Comparison of ENCODE assay signal across 7 cellular contexts in the genomic region with DNA sequence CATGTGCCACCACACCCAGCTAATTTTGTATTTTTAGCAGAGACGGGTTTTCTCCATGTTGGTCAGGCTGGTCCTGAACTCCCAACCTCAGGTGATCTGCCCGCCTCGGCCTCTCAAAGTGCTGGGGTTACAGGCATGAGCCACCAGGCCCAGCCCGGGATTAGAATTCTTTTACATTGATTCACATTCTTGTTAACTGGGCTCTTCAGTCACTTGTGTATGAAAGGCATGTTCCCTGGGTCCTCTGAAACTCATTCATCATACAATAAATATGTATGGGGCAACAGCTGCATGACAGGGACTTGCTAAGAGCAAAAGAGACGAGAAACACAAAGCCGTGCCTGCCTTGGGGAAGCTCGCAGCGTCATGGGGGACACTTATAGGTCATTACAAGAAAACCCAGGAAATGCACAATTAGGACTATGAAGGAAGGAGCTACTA. TPM values are rescaled to one million over a fixed set of nuclear protein-coding genes. Genes with fewer than 3 reads are reported as not detected.
DNase-seq lines count a peak whose midpoint lies in the region; TF ChIP-seq lines count a peak whose summit lies in the region.
"Not testable (repeated sequence)": the region's sequence is repeated elsewhere in the genome, so short reads cannot be mapped to it uniquely, and the experiment has no call there.

No MANE protein-coding gene starts in this region.

- H3K27ac Mint-ChIP-seq in nephron: peak overlapping the region; percentile 44 to 75 (median 46)

- not testable (repeated sequence) for TF ChIP-seq CTCF in VCaP (conservative IDR thresholded peaks at IDR 0.05); cardiac fibroblast (IDR thresholded peaks at IDR 0.05; ENCODE audit: low read depth, low read length); fibroblast of pulmonary artery (IDR thresholded peaks at IDR 0.05; ENCODE audit: low read length, missing control alignments); hepatocyte (IDR thresholded peaks at IDR 0.05; ENCODE audit: poor library complexity); nephron (IDR thresholded peaks at IDR 0.05; ENCODE audit: unreplicated experiment in 3 of 3); smooth muscle cell (IDR thresholded peaks at IDR 0.05; ENCODE audit: borderline replicate concordance, insufficient read depth, poor library complexity, severe bottlenecking)

- H3K4me2 ChIP-seq in GM23248 (ENCODE audit: unreplicated experiment); hepatocyte; smooth muscle cell: not testable (repeated sequence)

- not testable (repeated sequence) for H4K20me1 ChIP-seq in GM23248 (ENCODE audit: insufficient read depth); hepatocyte (ENCODE audit: insufficient read depth, poor library complexity, severe bottlenecking); smooth muscle cell (ENCODE audit: low read depth)

- not testable (repeated sequence) for H3K9me3 ChIP-seq in GM23248 (ENCODE audit: low read depth); hepatocyte (ENCODE audit: low read depth); smooth muscle cell (replicated peaks; ENCODE audit: low read depth)

- H3K4me3 ChIP-seq in GM23248; cardiac fibroblast (replicated peaks in 1 of 2; ENCODE audit: low read depth in 2 of 2, low read length in 2 of 2); fibroblast of pulmonary artery (replicated peaks; ENCODE audit: low read depth, low read length); hepatocyte; smooth muscle cell: not testable (repeated sequence)

- not testable (repeated sequence) for H3K4me1 ChIP-seq in GM23248 (ENCODE audit: insufficient read depth); smooth muscle cell (ENCODE audit: low read depth)
- peaks cover 29% of the 10 kb centered on the region for H3K4me1 ChIP-seq in hepatocyte (ENCODE audit: insufficient read depth)

- not testable (repeated sequence) for H3K36me3 ChIP-seq in GM23248 (ENCODE audit: low read depth); hepatocyte (replicated peaks; ENCODE audit: insufficient read depth, low read depth); smooth muscle cell (ENCODE audit: low read depth)

- H3K4me3 Mint-ChIP-seq in nephron: not testable (repeated sequence)

- not testable (repeated sequence) for H3K9me2 ChIP-seq in GM23248 (ENCODE audit: insufficient read depth); hepatocyte (replicated peaks; ENCODE audit: insufficient read depth)

- H3K27ac ChIP-seq in GM23248: not testable (repeated sequence)
- H3K27ac ChIP-seq in VCaP (peak overlapping the region; percentile 92), hepatocyte (peak overlapping the region; percentile 20), smooth muscle cell (ENCODE audit: low read depth) (peak overlapping the region; percentile 65)

- H3F3A ChIP-seq in GM23248 (ENCODE audit: insufficient read depth): not testable (repeated sequence)
- peaks cover 14% of the 10 kb centered on the region for H3F3A ChIP-seq in smooth muscle cell (ENCODE audit: low read depth)

- not testable (repeated sequence) for H3K79me2 ChIP-seq in GM23248 (ENCODE audit: insufficient read depth); hepatocyte; smooth muscle cell (ENCODE audit: low read depth)

- H3K9ac ChIP-seq in GM23248; smooth muscle cell (ENCODE audit: low read depth): not testable (repeated sequence)

- not testable (repeated sequence) for H3K36me3 Mint-ChIP-seq in nephron (ENCODE audit: low read depth)

- not testable (repeated sequence) for H2AFZ ChIP-seq in GM23248; hepatocyte; smooth muscle cell (ENCODE audit: low read depth)

- peaks cover 79% of the 10 kb centered on the region for H3K4me1 Mint-ChIP-seq in nephron

- not testable (repeated sequence) for H3K9me3 Mint-ChIP-seq in nephron

- DNase-seq in GM23248 (peak; percentile 50), cardiac fibroblast (ENCODE audit: low read depth in 2 of 2) (peak; percentile 33 to 89), fibroblast of pulmonary artery (ENCODE audit: low read depth) (peak; percentile 54)
- DNase-seq in hepatocyte (ENCODE audit: low spot score); smooth muscle cell (lab: John Stamatoyannopoulos, UW; ENCODE audit: unreplicated experiment): not testable (repeated sequence)

- in situ Hi-C loops in GM23248 (cut with MboI): loop anchor here (25.0 kb wide), 1 partner anchor 190 kb away; a partner anchor contains a TSS

- WGBS in GM23248 (ENCODE audit: low coverage in 1 of 2, low lambda C conversion rate in 2 of 2, missing lambda C conversion rate in 2 of 2), 2 experiments: 78% methylated on average over 8 of the region's 8 CpGs
- 83% methylated on average over 8 of the region's 8 CpGs for WGBS in hepatocyte (ENCODE audit: low lambda C conversion rate, missing lambda C conversion rate)
- WGBS in smooth muscle cell (ENCODE audit: low lambda C conversion rate): 32% methylated on average over 8 of the region's 8 CpGs

- H3K27me3 Mint-ChIP-seq in nephron (ENCODE audit: low read depth): peaks cover 42% of the 10 kb centered on the region

- H3K27me3 ChIP-seq in GM23248 (replicated peaks; ENCODE audit: insufficient read depth); hepatocyte; smooth muscle cell (ENCODE audit: low read depth): not testable (repeated sequence)

RNA-seq across cellular contexts. Expression of a gene that starts 28.9 kb away (rescaled TPM):
- total RNA-seq in GM23248 (2014; rRNA removed; shearing (Covaris generic)): 3.3 and 4.2 TPM in 2 replicates
- polyA plus RNA-seq in GM23248 (2016; fragmentation: Nextera tagmentation; extraction: Ambion mirVana): 3.7 TPM in 2 replicates
- total RNA-seq in hepatocyte: 4.5 and 5.6 TPM in 2 replicates
- polyA plus RNA-seq in hepatocyte: 3.5 and 5.0 TPM in 2 replicates
- 2.5 and 3.4 TPM in 2 replicates for total RNA-seq in smooth muscle cell
- 2.9 and 3.8 TPM in 2 replicates for polyA plus RNA-seq in smooth muscle cell

RNA-seq across cellular contexts. Expression of a gene that starts 31.9 kb away (rescaled TPM):
- total RNA-seq in GM23248 (2014; rRNA removed; shearing (Covaris generic)): 0.86 and 2.8 TPM in 2 replicates
- polyA plus RNA-seq in GM23248 (2016; fragmentation: Nextera tagmentation; extraction: Ambion mirVana) (4.6 and 5.3 TPM in 2 replicates), hepatocyte (7.3 and 14.0 TPM in 2 replicates), smooth muscle cell (1.2 and 1.6 TPM in 2 replicates)
- total RNA-seq in hepatocyte (1.4 and 5.0 TPM in 2 replicates), smooth muscle cell (0.04 and 0.67 TPM in 2 replicates)

RNA-seq across cellular contexts. Expression of a gene that starts 43.6 kb away (rescaled TPM):
- 28.4 and 28.8 TPM in 2 replicates for total RNA-seq in GM23248 (2014; rRNA removed; shearing (Covaris generic))
- polyA plus RNA-seq in GM23248 (2016; fragmentation: Nextera tagmentation; extraction: Ambion mirVana) (13.5 and 14.1 TPM in 2 replicates), hepatocyte (26.7 and 32.0 TPM in 2 replicates), smooth muscle cell (29.4 and 31.7 TPM in 2 replicates)
- total RNA-seq in hepatocyte (13.1 and 14.5 TPM in 2 replicates), smooth muscle cell (20.5 and 24.1 TPM in 2 replicates)
